ENCODE assay signal across 1 cellular context in the genomic region with DNA sequence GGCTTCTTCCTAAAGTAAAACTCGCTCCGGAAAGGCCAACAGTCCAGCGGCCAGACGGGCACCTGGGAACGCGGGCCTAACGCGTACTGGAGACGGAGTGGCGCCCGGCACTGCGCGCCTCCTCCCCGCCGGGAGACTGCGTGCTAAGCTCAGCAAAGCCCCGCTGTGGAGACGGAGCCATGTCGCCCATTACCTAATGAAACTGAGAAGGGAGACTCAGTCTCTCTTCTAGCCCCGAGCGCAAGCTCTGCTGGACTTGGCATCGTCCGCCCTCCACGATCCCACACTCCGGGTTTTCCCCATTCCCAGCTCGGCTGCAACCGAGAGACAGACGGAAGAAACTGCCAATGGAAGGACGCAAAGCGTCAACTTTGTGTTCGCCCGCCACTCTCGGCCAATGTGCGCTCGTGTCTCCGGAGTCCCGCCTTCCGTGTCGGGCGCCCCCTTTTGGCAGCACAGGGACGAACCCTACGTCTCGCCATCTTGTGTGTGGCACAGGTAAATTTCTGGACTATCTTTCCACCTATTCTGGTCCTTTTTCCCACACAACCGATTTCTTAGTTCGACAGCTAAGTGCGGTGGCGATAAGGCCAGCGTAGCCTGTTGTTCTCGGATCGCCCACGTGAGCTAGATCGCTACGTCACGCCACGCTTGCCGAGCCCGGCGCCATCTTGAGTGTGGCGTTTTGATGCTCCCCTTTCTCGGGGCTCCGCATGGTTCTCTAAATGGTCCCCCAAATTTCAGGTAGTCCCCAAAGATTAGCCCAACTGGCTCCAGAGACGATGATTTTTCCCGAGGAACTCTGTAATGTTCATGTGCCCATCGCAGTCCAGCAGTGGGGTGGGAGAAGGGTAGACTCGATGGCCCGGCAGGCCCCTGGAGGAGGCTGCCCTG.
TF ChIP-seq lines count a peak whose summit lies in the region.

No MANE protein-coding gene starts in this region.

TF ChIP-seq in K562, 482 proteins besides CTCF, POLR2A, EP300 and RAD21 (continued from another document and continues in another):
- TF ChIP-seq, protein P1, sequence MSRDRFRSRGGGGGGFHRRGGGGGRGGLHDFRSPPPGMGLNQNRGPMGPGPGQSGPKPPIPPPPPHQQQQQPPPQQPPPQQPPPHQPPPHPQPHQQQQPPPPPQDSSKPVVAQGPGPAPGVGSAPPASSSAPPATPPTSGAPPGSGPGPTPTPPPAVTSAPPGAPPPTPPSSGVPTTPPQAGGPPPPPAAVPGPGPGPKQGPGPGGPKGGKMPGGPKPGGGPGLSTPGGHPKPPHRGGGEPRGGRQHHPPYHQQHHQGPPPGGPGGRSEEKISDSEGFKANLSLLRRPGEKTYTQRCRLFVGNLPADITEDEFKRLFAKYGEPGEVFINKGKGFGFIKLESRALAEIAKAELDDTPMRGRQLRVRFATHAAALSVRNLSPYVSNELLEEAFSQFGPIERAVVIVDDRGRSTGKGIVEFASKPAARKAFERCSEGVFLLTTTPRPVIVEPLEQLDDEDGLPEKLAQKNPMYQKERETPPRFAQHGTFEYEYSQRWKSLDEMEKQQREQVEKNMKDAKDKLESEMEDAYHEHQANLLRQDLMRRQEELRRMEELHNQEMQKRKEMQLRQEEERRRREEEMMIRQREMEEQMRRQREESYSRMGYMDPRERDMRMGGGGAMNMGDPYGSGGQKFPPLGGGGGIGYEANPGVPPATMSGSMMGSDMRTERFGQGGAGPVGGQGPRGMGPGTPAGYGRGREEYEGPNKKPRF (IDR thresholded peaks at IDR 0.05; ENCODE audit: low read depth, low read length) = no peak
- TF ChIP-seq, protein P2, sequence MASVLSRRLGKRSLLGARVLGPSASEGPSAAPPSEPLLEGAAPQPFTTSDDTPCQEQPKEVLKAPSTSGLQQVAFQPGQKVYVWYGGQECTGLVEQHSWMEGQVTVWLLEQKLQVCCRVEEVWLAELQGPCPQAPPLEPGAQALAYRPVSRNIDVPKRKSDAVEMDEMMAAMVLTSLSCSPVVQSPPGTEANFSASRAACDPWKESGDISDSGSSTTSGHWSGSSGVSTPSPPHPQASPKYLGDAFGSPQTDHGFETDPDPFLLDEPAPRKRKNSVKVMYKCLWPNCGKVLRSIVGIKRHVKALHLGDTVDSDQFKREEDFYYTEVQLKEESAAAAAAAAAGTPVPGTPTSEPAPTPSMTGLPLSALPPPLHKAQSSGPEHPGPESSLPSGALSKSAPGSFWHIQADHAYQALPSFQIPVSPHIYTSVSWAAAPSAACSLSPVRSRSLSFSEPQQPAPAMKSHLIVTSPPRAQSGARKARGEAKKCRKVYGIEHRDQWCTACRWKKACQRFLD (CRISPR knock-in tag; IDR thresholded peaks at IDR 0.05) = peak; percentile 12; the same call in 1 of the 2 replicates
- peak; percentile 86 for TF ChIP-seq SIX5 (IDR thresholded peaks at IDR 0.05; ENCODE audit: borderline replicate concordance in 1 of 2, insufficient read depth in 1 of 2, low read depth in 1 of 2, low read length in 2 of 2)
- no peak for TF ChIP-seq MED1 (CRISPR knock-in tag; IDR thresholded peaks at IDR 0.05; ENCODE audit: borderline replicate concordance)
- no peak for TF ChIP-seq TARDBP (IDR thresholded peaks at IDR 0.05)
- TF ChIP-seq, protein P3, sequence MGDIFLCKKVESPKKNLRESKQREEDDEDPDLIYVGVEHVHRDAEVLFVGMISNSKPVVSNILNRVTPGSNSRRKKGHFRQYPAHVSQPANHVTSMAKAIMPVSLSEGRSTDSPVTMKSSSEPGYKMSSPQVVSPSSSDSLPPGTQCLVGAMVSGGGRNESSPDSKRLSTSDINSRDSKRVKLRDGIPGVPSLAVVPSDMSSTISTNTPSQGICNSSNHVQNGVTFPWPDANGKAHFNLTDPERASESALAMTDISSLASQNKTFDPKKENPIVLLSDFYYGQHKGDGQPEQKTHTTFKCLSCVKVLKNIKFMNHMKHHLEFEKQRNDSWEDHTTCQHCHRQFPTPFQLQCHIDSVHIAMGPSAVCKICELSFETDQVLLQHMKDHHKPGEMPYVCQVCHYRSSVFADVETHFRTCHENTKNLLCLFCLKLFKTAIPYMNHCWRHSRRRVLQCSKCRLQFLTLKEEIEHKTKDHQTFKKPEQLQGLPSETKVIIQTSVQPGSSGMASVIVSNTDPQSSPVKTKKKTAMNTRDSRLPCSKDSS (IDR thresholded peaks at IDR 0.05; ENCODE audit: low read depth, partially characterized antibody) = no peak
- TF ChIP-seq MECOM (CRISPR knock-in tag; IDR thresholded peaks at IDR 0.05) = no peak
- TF ChIP-seq, protein P4, sequence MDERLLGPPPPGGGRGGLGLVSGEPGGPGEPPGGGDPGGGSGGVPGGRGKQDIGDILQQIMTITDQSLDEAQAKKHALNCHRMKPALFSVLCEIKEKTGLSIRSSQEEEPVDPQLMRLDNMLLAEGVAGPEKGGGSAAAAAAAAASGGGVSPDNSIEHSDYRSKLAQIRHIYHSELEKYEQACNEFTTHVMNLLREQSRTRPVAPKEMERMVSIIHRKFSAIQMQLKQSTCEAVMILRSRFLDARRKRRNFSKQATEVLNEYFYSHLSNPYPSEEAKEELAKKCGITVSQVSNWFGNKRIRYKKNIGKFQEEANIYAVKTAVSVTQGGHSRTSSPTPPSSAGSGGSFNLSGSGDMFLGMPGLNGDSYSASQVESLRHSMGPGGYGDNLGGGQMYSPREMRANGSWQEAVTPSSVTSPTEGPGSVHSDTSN (CRISPR knock-in tag; IDR thresholded peaks at IDR 0.05; ENCODE audit: low read depth) = peak; percentile 69
- TF ChIP-seq, protein P4 (tag; conservative IDR thresholded peaks at IDR 0.05; ENCODE audit: low read depth) = peak; percentile 94
- no peak for TF ChIP-seq CREBBP (IDR thresholded peaks at IDR 0.05; ENCODE audit: low read depth, low read length)
- TF ChIP-seq ZNF165 (CRISPR knock-in tag; IDR thresholded peaks at IDR 0.05; ENCODE audit: borderline replicate concordance) = no peak
- TF ChIP-seq, protein P5, sequence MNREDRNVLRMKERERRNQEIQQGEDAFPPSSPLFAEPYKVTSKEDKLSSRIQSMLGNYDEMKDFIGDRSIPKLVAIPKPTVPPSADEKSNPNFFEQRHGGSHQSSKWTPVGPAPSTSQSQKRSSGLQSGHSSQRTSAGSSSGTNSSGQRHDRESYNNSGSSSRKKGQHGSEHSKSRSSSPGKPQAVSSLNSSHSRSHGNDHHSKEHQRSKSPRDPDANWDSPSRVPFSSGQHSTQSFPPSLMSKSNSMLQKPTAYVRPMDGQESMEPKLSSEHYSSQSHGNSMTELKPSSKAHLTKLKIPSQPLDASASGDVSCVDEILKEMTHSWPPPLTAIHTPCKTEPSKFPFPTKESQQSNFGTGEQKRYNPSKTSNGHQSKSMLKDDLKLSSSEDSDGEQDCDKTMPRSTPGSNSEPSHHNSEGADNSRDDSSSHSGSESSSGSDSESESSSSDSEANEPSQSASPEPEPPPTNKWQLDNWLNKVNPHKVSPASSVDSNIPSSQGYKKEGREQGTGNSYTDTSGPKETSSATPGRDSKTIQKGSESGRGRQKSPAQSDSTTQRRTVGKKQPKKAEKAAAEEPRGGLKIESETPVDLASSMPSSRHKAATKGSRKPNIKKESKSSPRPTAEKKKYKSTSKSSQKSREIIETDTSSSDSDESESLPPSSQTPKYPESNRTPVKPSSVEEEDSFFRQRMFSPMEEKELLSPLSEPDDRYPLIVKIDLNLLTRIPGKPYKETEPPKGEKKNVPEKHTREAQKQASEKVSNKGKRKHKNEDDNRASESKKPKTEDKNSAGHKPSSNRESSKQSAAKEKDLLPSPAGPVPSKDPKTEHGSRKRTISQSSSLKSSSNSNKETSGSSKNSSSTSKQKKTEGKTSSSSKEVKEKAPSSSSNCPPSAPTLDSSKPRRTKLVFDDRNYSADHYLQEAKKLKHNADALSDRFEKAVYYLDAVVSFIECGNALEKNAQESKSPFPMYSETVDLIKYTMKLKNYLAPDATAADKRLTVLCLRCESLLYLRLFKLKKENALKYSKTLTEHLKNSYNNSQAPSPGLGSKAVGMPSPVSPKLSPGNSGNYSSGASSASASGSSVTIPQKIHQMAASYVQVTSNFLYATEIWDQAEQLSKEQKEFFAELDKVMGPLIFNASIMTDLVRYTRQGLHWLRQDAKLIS (CRISPR knock-in tag; IDR thresholded peaks at IDR 0.05) = peak; percentile 83; the same call in 1 of the 2 replicates
- TF ChIP-seq TCF7 (IDR thresholded peaks at IDR 0.05; ENCODE audit: borderline replicate concordance) = no peak
- no peak for TF ChIP-seq ZNF695 (CRISPR knock-in tag; IDR thresholded peaks at IDR 0.05)
- TF ChIP-seq CTBP1 (IDR thresholded peaks at IDR 0.05; ENCODE audit: borderline replicate concordance) = no peak; the same call in 1 of the 2 replicates
- peak; percentile 100 for TF ChIP-seq TAF7 (tag; IDR thresholded peaks at IDR 0.05)
- TF ChIP-seq ZNF696 (CRISPR knock-in tag; conservative IDR thresholded peaks at IDR 0.05) = no peak
- TF ChIP-seq CBX8 (IDR thresholded peaks at IDR 0.05; ENCODE audit: borderline replicate concordance, extremely low read depth, low read depth, low read length, poor library complexity, severe bottlenecking) = no peak
- TF ChIP-seq SMAD1 (IDR thresholded peaks at IDR 0.05; ENCODE audit: low read depth, low read length, partially characterized antibody) = no peak
- TF ChIP-seq PHF8 (IDR thresholded peaks at IDR 0.05; ENCODE audit: borderline replicate concordance, low read length) = peak; percentile 66
- TF ChIP-seq HDGF (IDR thresholded peaks at IDR 0.05) = no peak
- TF ChIP-seq EHMT2 (IDR thresholded peaks at IDR 0.05) = no peak
- no peak for TF ChIP-seq TEAD4 (IDR thresholded peaks at IDR 0.05; ENCODE audit: low read length)
- no peak for TF ChIP-seq TEAD4 (CRISPR knock-in tag; IDR thresholded peaks at IDR 0.05; ENCODE audit: borderline replicate concordance)
- TF ChIP-seq MBD2 (IDR thresholded peaks at IDR 0.05; ENCODE audit: borderline replicate concordance, low read depth) = peak; percentile 97
- TF ChIP-seq SP2 (IDR thresholded peaks at IDR 0.05; ENCODE audit: extremely low read depth, low read depth, low read length, poor library complexity, severe bottlenecking) = peak; percentile 78
- TF ChIP-seq, protein P6, sequence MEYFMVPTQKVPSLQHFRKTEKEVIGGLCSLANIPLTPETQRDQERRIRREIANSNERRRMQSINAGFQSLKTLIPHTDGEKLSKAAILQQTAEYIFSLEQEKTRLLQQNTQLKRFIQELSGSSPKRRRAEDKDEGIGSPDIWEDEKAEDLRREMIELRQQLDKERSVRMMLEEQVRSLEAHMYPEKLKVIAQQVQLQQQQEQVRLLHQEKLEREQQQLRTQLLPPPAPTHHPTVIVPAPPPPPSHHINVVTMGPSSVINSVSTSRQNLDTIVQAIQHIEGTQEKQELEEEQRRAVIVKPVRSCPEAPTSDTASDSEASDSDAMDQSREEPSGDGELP (CRISPR knock-in tag; IDR thresholded peaks at IDR 0.05; ENCODE audit: borderline replicate concordance) = no peak; the same call in 1 of the 2 replicates
- TF ChIP-seq POLR2AphosphoS5 (IDR thresholded peaks at IDR 0.05; ENCODE audit: control insufficient read depth, insufficient read depth, low read depth, low read length) = peak; percentile 50; the same call in 1 of the 2 replicates
- no peak for TF ChIP-seq MAFG (tag; conservative IDR thresholded peaks at IDR 0.05)
- TF ChIP-seq GTF2E2 (tag; IDR thresholded peaks at IDR 0.05) = no peak
